ENCODE assay signal across 1 cellular context in genomic region chr1:41833519-41834000, GRCh38.
TF ChIP-seq lines count a peak whose summit lies in the region.

No MANE protein-coding gene starts in this region.

TF ChIP-seq in K562, 482 proteins besides CTCF, POLR2A, EP300 and RAD21 (continued from another document):
- TF ChIP-seq ZBTB9 (CRISPR knock-in tag; IDR thresholded peaks at IDR 0.05) (peak; percentile 61; the same call in 1 of the 2 replicates), ELF2 (CRISPR knock-in tag; IDR thresholded peaks at IDR 0.05) (no peak), ETS2 (tag; IDR thresholded peaks at IDR 0.05; ENCODE audit: borderline replicate concordance, poor library complexity, severe bottlenecking) (no peak), CBFA2T3 (IDR thresholded peaks at IDR 0.05) (peak; percentile 37; the same call in 1 of the 2 replicates), ESRRA (IDR thresholded peaks at IDR 0.05; ENCODE audit: borderline replicate concordance, low read depth) (peak; percentile 20; the same call in 1 of the 2 replicates), SIN3B (IDR thresholded peaks at IDR 0.05; ENCODE audit: low read depth) (no peak), L3MBTL2 (IDR thresholded peaks at IDR 0.05) (peak; percentile 21; the same call in 1 of the 2 replicates), SNAPC5 (CRISPR knock-in tag; IDR thresholded peaks at IDR 0.05) (no peak)
